Comparison of ENCODE assay signal across 1 cellular context in genomic region chr9:130139251-130139650, GRCh38.
TF ChIP-seq lines count a peak whose summit lies in the region.

No MANE protein-coding gene starts in this region.

TF ChIP-seq in SK-N-SH, 30 proteins besides CTCF, POLR2A, EP300 and RAD21 (continued from another document):
- no peak for TF ChIP-seq ZBTB33 (IDR thresholded peaks at IDR 0.05; ENCODE audit: borderline replicate concordance, low read depth)
- no peak for TF ChIP-seq EZH2phosphoT487 (IDR thresholded peaks at IDR 0.05; ENCODE audit: borderline replicate concordance, low read depth)
- TF ChIP-seq POLR2AphosphoS5 (IDR thresholded peaks at IDR 0.05; ENCODE audit: low read depth, low read length) = no peak
